Comparison of ENCODE assay signal across 12 cellular contexts in the genomic region with DNA sequence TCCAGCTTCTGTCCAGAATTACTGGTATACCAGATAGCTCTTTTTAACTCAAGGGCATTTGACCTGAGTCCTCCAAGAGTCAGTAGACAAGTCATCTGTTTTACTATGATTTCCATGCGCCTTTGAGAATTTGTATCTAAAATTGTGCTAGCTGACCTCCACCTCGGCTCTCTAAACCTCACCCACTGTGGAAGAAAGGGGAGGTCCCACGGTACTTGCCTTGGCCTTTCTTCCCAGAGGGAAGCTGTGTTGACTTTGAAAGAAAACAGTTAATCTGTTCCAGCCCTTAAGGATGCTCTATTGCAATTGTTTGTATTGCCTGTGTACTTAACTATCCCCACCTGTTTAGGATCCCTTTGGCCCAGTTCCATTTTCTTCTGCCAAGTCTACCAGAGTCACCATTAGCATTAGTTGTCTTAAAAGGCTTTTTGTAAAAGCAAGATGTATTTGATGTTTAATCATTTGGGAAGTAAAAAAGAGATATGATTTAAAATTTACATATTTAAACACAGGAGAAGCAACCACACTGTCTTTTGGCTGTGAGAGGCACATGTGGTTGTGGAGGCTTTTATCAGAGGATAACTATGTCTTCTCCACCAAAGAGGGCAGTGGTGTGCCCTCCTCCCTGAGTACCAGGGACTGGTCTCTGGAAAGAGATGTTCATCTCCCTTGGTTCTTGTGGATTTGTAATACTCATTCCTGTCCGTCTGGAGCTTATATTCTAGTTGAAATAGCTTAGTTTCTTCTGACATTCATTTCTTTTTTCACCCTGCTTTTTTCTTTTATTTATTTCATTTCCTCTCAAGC.
A peak's percentile ranks its signal among the peaks of the same experiment; 100 is the strongest.
DNase-seq lines count a peak whose midpoint lies in the region; ATAC-seq and TF ChIP-seq lines count a peak whose summit lies in the region.
"Had no signal": no experiment of that assay in that cellular context is flagged by ENCODE, and none has a peak within 500 bp of the region (broad histone marks: within the 10 kb centered on the region; RNA-seq: fewer than 3 reads in every experiment).

No MANE protein-coding gene starts in this region.

- no peaks in the 10 kb centered on the region for H3K9me3 ChIP-seq in KOPT-K1 (ENCODE audit: insufficient read depth, low read length, poor library complexity, severe bottlenecking)
- H3K9me3 ChIP-seq: thoracic aorta had no signal

- ATAC-seq in activated B cell treated with CpG ODN at 0.5 μM for 24 hours (ENCODE audit: low read depth) = no peak

- CTCF ChIA-PET in activated B cell treated with CpG ODN at 0.5 μM for 24 hours (lab: Charles Lee) = interaction anchor here (0.9 to 1.1 kb wide), 2 partner anchors 118 to 313 kb away, joined by 3 to 4 read pairs; no protein-coding TSS in a partner anchor

- TF ChIP-seq CTCF in activated B cell treated with CpG ODN at 0.5 μM for 24 hours (IDR thresholded peaks at IDR 0.05) = no peak

- peak overlapping the region; percentile 83 for H3K27ac ChIP-seq in KOPT-K1 (ENCODE audit: low read depth, low read length, poor library complexity, severe bottlenecking)
- H3K27ac ChIP-seq: thoracic aorta, WERI-Rb-1 had no signal

- no peaks in the 10 kb centered on the region for H3K27me3 Mint-ChIP-seq in activated B cell treated with CpG ODN at 0.5 μM for 24 hours

- peaks cover 21% of the 10 kb centered on the region for H3K4me1 Mint-ChIP-seq in activated B cell treated with CpG ODN at 0.5 μM for 24 hours

- POLR2A ChIA-PET in activated B cell treated with CpG ODN at 0.5 μM for 24 hours (lab: Charles Lee) = interaction anchor here (0.7 to 1.2 kb wide), 4 partner anchors 15 to 88 kb away, joined by 3 to 5 read pairs (median 4); a partner anchor contains a TSS

- no peaks in the 10 kb centered on the region for H3K9me3 Mint-ChIP-seq in activated B cell treated with CpG ODN at 0.5 μM for 24 hours

- peak overlapping the region; percentile 54 for H3K27ac Mint-ChIP-seq in activated B cell treated with CpG ODN at 0.5 μM for 24 hours

- H3K4me3 Mint-ChIP-seq in activated B cell treated with CpG ODN at 0.5 μM for 24 hours = no peak overlapping the region

- peaks cover 45% of the 10 kb centered on the region for H3K36me3 Mint-ChIP-seq in activated B cell treated with CpG ODN at 0.5 μM for 24 hours (ENCODE audit: low read depth)

- intact Hi-C loops in activated B cell treated with CpG ODN at 0.5 μM for 24 hours (cut with micrococcal nuclease) = loop anchor here (10.0 kb wide), 1 partner anchor 194 kb away; no protein-coding TSS in a partner anchor

- peaks cover 37% of the 10 kb centered on the region; the same call in 1 of the 2 replicates for H3K36me3 ChIP-seq in KOPT-K1 (ENCODE audit: insufficient read depth, low read length)

- DNase-seq in NCI-H187 treated with DMSO at 0.1 percent for 48 hours (lab: John Stamatoyannopoulos, UW) = peak; percentile 21
- no peak for DNase-seq in NCI-H187 (lab: John Stamatoyannopoulos, UW)
- no peak for DNase-seq in activated B cell treated with CpG ODN at 0.5 μM for 24 hours
- DNase-seq in myocyte (ENCODE audit: low read depth) = peak; percentile 36
- DNase-seq in stimulated activated CD4-positive, alpha-beta T cell treated with anti-CD3 and anti-CD28 coated beads, Interleukin-15, amount 100 ng/mL, for 24 hours = no peak
- DNase-seq in mucosa of gallbladder (ENCODE audit: low spot score) = no peak
- DNase-seq in NCI-H82 treated with DMSO at 0.1 percent for 48 hours (lab: John Stamatoyannopoulos, UW; ENCODE audit: unreplicated experiment) = no peak
- DNase-seq: amniotic stem cell; stimulated activated CD4-positive, alpha-beta T cell treated with anti-CD3 and anti-CD28 coated beads, Interleukin-4, amount 100 ng/mL, for 4 hours; WERI-Rb-1 had no signal

Comparison
In these comparisons a context has a peak if more than half of its experiments do, and no peak if none do; other contexts are left out.
1. DNase-seq: peak in NCI-H187 treated with DMSO at 0.1 percent for 48 hours (single experiment) and myocyte (single experiment); none in NCI-H187 (0 of 2), activated B cell treated with CpG ODN at 0.5 μM for 24 hours (single experiment), stimulated activated CD4-positive, alpha-beta T cell treated with anti-CD3 and anti-CD28 coated beads, Interleukin-15, amount 100 ng/mL, for 24 hours (single experiment), mucosa of gallbladder (single experiment) and NCI-H82 treated with DMSO at 0.1 percent for 48 hours (single experiment).